6 cellular contexts compared by ENCODE assay signal in genomic region chr3:97425002-97425401, GRCh38.
"Had no signal": no experiment of that assay in that cellular context is flagged by ENCODE, and none has a peak within 500 bp of the region (broad histone marks: within the 10 kb centered on the region; RNA-seq: fewer than 3 reads in every experiment).

No MANE protein-coding gene starts in this region.

- DNase-seq: IMR-90, KBM-7, KG1 had no signal

- H3K27ac ChIP-seq: HL-60 had no signal

- H3K4me3 ChIP-seq: K562 had no signal

- ATAC-seq: HepG2, K562 had no signal
